Comparison of ENCODE assay signal across 22 cellular contexts in the genomic region with DNA sequence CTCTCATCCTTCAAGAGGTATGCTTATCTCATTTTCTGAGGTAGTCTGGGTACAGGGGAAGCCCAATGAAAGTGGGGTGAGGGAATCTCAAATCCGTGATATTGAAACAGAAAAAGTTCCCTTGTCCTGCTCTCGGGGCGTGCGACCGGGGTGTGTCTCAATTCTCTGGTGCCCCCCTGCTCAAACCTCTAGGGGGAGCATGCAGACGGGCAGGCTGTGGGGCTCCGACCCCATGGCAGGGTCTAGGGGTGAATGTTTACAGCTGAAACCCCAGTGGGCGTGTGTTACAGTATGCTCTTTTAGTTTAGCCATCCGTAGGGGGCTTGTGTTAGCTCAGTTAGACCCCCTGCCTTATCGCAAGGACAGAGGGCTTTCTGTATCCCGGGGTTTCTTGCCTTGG.
"Had no signal": no experiment of that assay in that cellular context is flagged by ENCODE, and none has a peak within 500 bp of the region (broad histone marks: within the 10 kb centered on the region; RNA-seq: fewer than 3 reads in every experiment).

No MANE protein-coding gene starts in this region.

- H3K27ac ChIP-seq: left lung, ovary, right lobe of liver, suprapubic skin, transverse colon, uterus had no signal

- H3K27ac Mint-ChIP-seq: activated CD4-positive, alpha-beta memory T cell treated with anti-CD3 and anti-CD28 coated beads, Interleukin-2, amount 10 ng/mL, durations not matched to agents 7 days and 5 days; activated CD8-positive, alpha-beta memory T cell treated with anti-CD3 and anti-CD28 coated beads, Interleukin-2, amount 10 ng/mL, durations not matched to agents 7 days and 5 days; activated naive CD8-positive, alpha-beta T cell; dendritic cell treated with granulocyte-macrophage colony-stimulating factor and Interleukin-4, amounts not matched to agents 40 ng/mL and 50 ng/mL, for 4 days; stimulated activated naive CD8-positive, alpha-beta T cell treated with anti-CD3 and anti-CD28 coated beads, Interleukin-15, amount 100 ng/mL, for 72 hours; T-helper 2 cell treated with Interferon-gamma antibody and Interleukin-4, amounts not matched to agents 5 μg/mL and 100 μg/mL, for 36 hours had no signal

- H3K36me3 Mint-ChIP-seq: activated CD8-positive, alpha-beta memory T cell treated with anti-CD3 and anti-CD28 coated beads, Interleukin-2, amount 10 ng/mL, durations not matched to agents 7 days and 5 days; activated naive CD8-positive, alpha-beta T cell had no signal

- H3K27me3 Mint-ChIP-seq: activated CD4-positive, alpha-beta memory T cell treated with anti-CD3 and anti-CD28 coated beads, Interleukin-2, amount 10 ng/mL, durations not matched to agents 7 days and 5 days; activated CD8-positive, alpha-beta memory T cell treated with anti-CD3 and anti-CD28 coated beads, Interleukin-2, amount 10 ng/mL, durations not matched to agents 7 days and 5 days; activated naive CD8-positive, alpha-beta T cell had no signal

- H3K36me3 ChIP-seq: left lung, ovary, right lobe of liver, suprapubic skin, transverse colon, uterus had no signal

- H3K4me1 ChIP-seq: left lung, right lobe of liver, suprapubic skin, transverse colon, uterus had no signal

- DNase-seq: activated CD4-positive, alpha-beta memory T cell treated with anti-CD3 and anti-CD28 coated beads, Interleukin-2, amount 10 ng/mL, durations not matched to agents 7 days and 5 days; activated CD4-positive, alpha-beta T cell treated with anti-CD3 and anti-CD28 coated beads for 48 hours; activated CD4-positive, CD25-positive, alpha-beta regulatory T cell; activated CD8-positive, alpha-beta memory T cell treated with anti-CD3 and anti-CD28 coated beads, Interleukin-2, amount 10 ng/mL, durations not matched to agents 7 days and 5 days; effector CD8-positive, alpha-beta T cell; foreskin fibroblast; kidney; mammary epithelial cell; ovary; small intestine; stimulated activated CD4-positive, alpha-beta T cell treated with anti-CD3 and anti-CD28 coated beads, Interleukin-15, amount 100 ng/mL, for 24 hours; stimulated activated CD4-positive, alpha-beta T cell treated with anti-CD3 and anti-CD28 coated beads, Interleukin-2, amount 100 ng/mL, for 48 hours; stimulated activated naive CD8-positive, alpha-beta T cell treated with anti-CD3 and anti-CD28 coated beads, Interleukin-15, amount 100 ng/mL, for 72 hours; transverse colon; uterus had no signal

- H3K9me3 Mint-ChIP-seq: dendritic cell treated with granulocyte-macrophage colony-stimulating factor and Interleukin-4, amounts not matched to agents 40 ng/mL and 50 ng/mL, for 4 days had no signal

- H3K4me3 ChIP-seq: left lung, ovary, right lobe of liver, suprapubic skin, transverse colon, uterus had no signal

- H3K27me3 ChIP-seq: left lung, ovary, right lobe of liver, suprapubic skin, transverse colon, uterus had no signal

- H3K9me3 ChIP-seq: ovary, right lobe of liver, suprapubic skin, transverse colon, uterus had no signal

- H3K4me3 Mint-ChIP-seq: activated CD4-positive, alpha-beta memory T cell treated with anti-CD3 and anti-CD28 coated beads, Interleukin-2, amount 10 ng/mL, durations not matched to agents 7 days and 5 days; activated CD8-positive, alpha-beta memory T cell treated with anti-CD3 and anti-CD28 coated beads, Interleukin-2, amount 10 ng/mL, durations not matched to agents 7 days and 5 days; activated naive CD8-positive, alpha-beta T cell; dendritic cell treated with granulocyte-macrophage colony-stimulating factor and Interleukin-4, amounts not matched to agents 40 ng/mL and 50 ng/mL, for 4 days; neural crest cell; stimulated activated naive CD8-positive, alpha-beta T cell treated with anti-CD3 and anti-CD28 coated beads, Interleukin-15, amount 100 ng/mL, for 72 hours; T-helper 2 cell treated with Interferon-gamma antibody and Interleukin-4, amounts not matched to agents 5 μg/mL and 100 μg/mL, for 36 hours had no signal

- H3K4me1 Mint-ChIP-seq: activated CD4-positive, alpha-beta memory T cell treated with anti-CD3 and anti-CD28 coated beads, Interleukin-2, amount 10 ng/mL, durations not matched to agents 7 days and 5 days; activated CD8-positive, alpha-beta memory T cell treated with anti-CD3 and anti-CD28 coated beads, Interleukin-2, amount 10 ng/mL, durations not matched to agents 7 days and 5 days; stimulated activated naive CD8-positive, alpha-beta T cell treated with anti-CD3 and anti-CD28 coated beads, Interleukin-15, amount 100 ng/mL, for 72 hours had no signal
